In the genomic region with DNA sequence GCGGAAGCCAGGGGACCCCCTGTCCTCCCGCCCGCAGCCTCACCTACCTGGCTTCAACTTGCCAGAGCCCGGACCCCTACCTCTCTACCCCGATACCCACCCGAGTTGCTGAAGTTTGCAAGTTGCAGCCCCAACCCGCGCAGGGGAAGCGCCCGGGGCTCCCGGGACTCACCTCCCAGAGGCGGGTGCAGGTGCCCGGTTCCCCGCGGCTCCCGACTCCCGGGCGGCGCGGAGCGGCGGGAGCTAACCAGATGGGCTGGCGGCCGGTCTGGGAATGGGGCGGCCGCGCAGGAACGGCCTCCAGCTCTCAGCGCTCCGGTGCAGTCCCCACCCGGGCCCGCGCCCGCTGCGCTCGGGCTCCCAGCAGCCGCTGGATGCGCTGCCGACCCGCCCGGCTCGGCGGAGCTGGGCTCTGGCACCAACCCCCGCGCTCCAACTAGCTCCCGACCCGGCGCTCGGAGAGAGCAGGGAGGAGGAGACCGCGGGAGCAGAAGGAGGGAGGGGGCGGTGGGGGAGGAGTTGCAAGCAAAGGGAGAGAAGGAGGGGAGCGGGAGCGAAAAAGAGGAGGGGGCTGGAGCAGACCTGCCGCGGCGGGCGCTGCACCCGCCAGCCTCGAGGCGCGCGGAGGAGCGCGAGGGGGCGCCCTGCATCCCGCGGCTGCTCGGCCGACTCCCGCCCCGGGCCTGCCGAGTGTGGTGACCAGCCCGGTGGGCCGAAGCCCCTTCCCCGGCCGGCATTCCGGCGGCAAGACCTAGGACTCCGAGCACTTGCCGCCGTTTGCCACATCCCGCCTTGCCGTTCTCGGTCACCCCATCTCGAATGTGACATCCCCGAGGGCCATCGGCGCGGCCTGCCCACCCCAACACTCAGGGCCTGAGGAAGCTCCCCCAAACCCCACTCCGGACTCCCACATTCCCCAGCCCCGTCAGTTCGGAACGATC, we compare ENCODE assay signal across 8 cellular contexts. TPM values are rescaled to one million over a fixed set of nuclear protein-coding genes. Genes with fewer than 3 reads are reported as not detected.
A peak's percentile ranks its signal among the peaks of the same experiment; 100 is the strongest.
DNase-seq lines count a peak whose midpoint lies in the region; TF ChIP-seq lines count a peak whose summit lies in the region.

Gene SEMA5B, minus strand, starts transcription at position 472 of the 941 bp plus-strand sequence. CDS start 66,500 bp downstream, outside the sequence.

- H3K27me3 ChIP-seq in cardiac muscle cell (peaks cover 37% of the 10 kb centered on the region), parathyroid adenoma (ENCODE audit: control insufficient read depth, insufficient read depth, low read length) (no peaks in the 10 kb centered on the region)

- H3K4me1 Mint-ChIP-seq in activated naive CD4-positive, alpha-beta T cell treated with anti-CD3 and anti-CD28 coated beads, Interleukin-2, amount 10 ng/mL, durations not matched to agents 7 days and 5 days = peaks cover 16% of the 10 kb centered on the region

- TF ChIP-seq CTCF in cardiac muscle cell (IDR thresholded peaks at IDR 0.05; ENCODE audit: low read depth, low read length) (peak; percentile 38), parathyroid adenoma (IDR thresholded peaks at IDR 0.05) (peak; percentile 20)

- peak within 1 kb of the TSS; percentile 53 for H3K4me3 Mint-ChIP-seq in activated naive CD4-positive, alpha-beta T cell treated with anti-CD3 and anti-CD28 coated beads, Interleukin-2, amount 10 ng/mL, durations not matched to agents 7 days and 5 days

- H3K36me3 Mint-ChIP-seq in activated naive CD4-positive, alpha-beta T cell treated with anti-CD3 and anti-CD28 coated beads, Interleukin-2, amount 10 ng/mL, durations not matched to agents 7 days and 5 days = no peaks in the 10 kb centered on the region

- H2AFZ ChIP-seq in parathyroid adenoma = peak within 1 kb of the TSS; percentile 50

- H3K27me3 Mint-ChIP-seq in activated naive CD4-positive, alpha-beta T cell treated with anti-CD3 and anti-CD28 coated beads, Interleukin-2, amount 10 ng/mL, durations not matched to agents 7 days and 5 days = peaks cover 4% of the 10 kb centered on the region

- H3K27ac Mint-ChIP-seq in activated naive CD4-positive, alpha-beta T cell treated with anti-CD3 and anti-CD28 coated beads, Interleukin-2, amount 10 ng/mL, durations not matched to agents 7 days and 5 days = no peak within 1 kb of the TSS

- H3K36me3 ChIP-seq in cardiac muscle cell (no peaks in the 10 kb centered on the region), parathyroid adenoma (ENCODE audit: control insufficient read depth, insufficient read depth, low read length) (no peaks in the 10 kb centered on the region)

- peak within 1 kb of the TSS; percentile 87 for H3K4me2 ChIP-seq in parathyroid adenoma (ENCODE audit: low read length)

- peaks cover 7% of the 10 kb centered on the region for H3K4me1 ChIP-seq in cardiac muscle cell (ENCODE audit: low read depth)
- no peaks in the 10 kb centered on the region for H3K4me1 ChIP-seq in parathyroid adenoma

- H3K79me2 ChIP-seq in parathyroid adenoma = no peaks in the 10 kb centered on the region

- H3K9me3 ChIP-seq in cardiac muscle cell (ENCODE audit: low read depth) (no peaks in the 10 kb centered on the region), parathyroid adenoma (ENCODE audit: control insufficient read depth, low read length) (no peaks in the 10 kb centered on the region)

- DNase-seq in NCI-H1417 (lab: John Stamatoyannopoulos, UW) (peak; percentile 29 to 80 (median 69)), NCI-H1417 treated with DMSO at 0.1 percent for 48 hours (lab: John Stamatoyannopoulos, UW) (no peak), NCI-H146 (lab: John Stamatoyannopoulos, UW) (peak; percentile 84), cardiac muscle cell (ENCODE audit: low read depth in 1 of 2, low spot score in 1 of 2) (peak; percentile 26 to 78), inferior parietal cortex (ENCODE audit: extremely low spot score) (no peak), NOMO-1 treated with DMSO at 0.1 percent for 48 hours (lab: John Stamatoyannopoulos, UW; ENCODE audit: unreplicated experiment) (no peak)
- DNase-seq in activated naive CD4-positive, alpha-beta T cell treated with anti-CD3 and anti-CD28 coated beads, Interleukin-2, amount 10 ng/mL, durations not matched to agents 7 days and 5 days = peak; percentile 26

- no peaks in the 10 kb centered on the region for H3K9me3 Mint-ChIP-seq in activated naive CD4-positive, alpha-beta T cell treated with anti-CD3 and anti-CD28 coated beads, Interleukin-2, amount 10 ng/mL, durations not matched to agents 7 days and 5 days

- H3K27ac ChIP-seq in cardiac muscle cell (no peak within 1 kb of the TSS), parathyroid adenoma (no peak within 1 kb of the TSS)

- no peak within 1 kb of the TSS for H3K9ac ChIP-seq in parathyroid adenoma

- CTCF ChIA-PET in activated naive CD4-positive, alpha-beta T cell treated with anti-CD3 and anti-CD28 coated beads, Interleukin-2, amount 10 ng/mL, durations not matched to agents 7 days and 5 days (lab: Charles Lee) = interaction anchor here (0.6 to 5.5 kb wide), 21 partner anchors 8 to 283 kb away, joined by 3 to 51 read pairs (median 3); no protein-coding TSS in a partner anchor

- H3K4me3 ChIP-seq in cardiac muscle cell (peak within 1 kb of the TSS; percentile 44), parathyroid adenoma (ENCODE audit: low read depth, low read length) (peak within 1 kb of the TSS; percentile 60)

RNA-seq across cellular contexts. Expression of gene SEMA5B, which starts in this region (rescaled TPM):
- total RNA-seq in cardiac muscle cell = 2.3 and 3.5 TPM in 2 replicates
- 3.0 and 4.4 TPM in 2 replicates for polyA plus RNA-seq in cardiac muscle cell

Comparison
In these comparisons a context has a peak if more than half of its experiments do, and no peak if none do; other contexts are left out.
1. DNase-seq: peak in NCI-H1417 (3 of 3), NCI-H146 (single experiment), activated naive CD4-positive, alpha-beta T cell treated with anti-CD3 and anti-CD28 coated beads, Interleukin-2, amount 10 ng/mL, durations not matched to agents 7 days and 5 days (single experiment) and cardiac muscle cell (2 of 2); none in NCI-H1417 treated with DMSO at 0.1 percent for 48 hours (single experiment), inferior parietal cortex (single experiment) and NOMO-1 treated with DMSO at 0.1 percent for 48 hours (single experiment).